ENCODE assay signal across 33 cellular contexts in the genomic region with DNA sequence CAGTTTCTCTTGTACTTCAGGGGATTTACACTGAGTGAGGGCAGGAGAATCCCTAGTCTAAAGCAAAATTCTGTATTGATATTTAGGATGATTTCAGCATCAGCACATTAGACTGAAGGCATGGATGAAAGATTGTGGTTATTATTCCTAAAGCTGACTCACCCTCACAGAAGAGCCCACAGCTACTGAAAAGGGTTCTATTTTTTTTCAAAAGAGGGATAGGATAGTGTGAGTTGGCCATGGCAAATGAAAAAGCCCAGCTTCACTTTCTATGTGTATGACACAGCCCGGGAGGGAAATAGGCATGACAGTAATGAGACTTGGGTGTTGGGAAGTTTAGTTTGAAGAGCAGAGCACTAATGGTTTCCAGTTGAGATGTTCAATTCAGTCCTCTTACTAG.
DNase-seq lines count a peak whose midpoint lies in the region; ATAC-seq, FAIRE-seq and TF ChIP-seq lines count a peak whose summit lies in the region.
"Had no signal": no experiment of that assay in that cellular context is flagged by ENCODE, and none has a peak within 500 bp of the region (broad histone marks: within the 10 kb centered on the region; RNA-seq: fewer than 3 reads in every experiment).

No MANE protein-coding gene starts in this region.

- no peak for DNase-seq in activated CD4-positive, alpha-beta T cell treated with anti-CD3 and anti-CD28 coated beads for 36 hours
- no peak for DNase-seq in activated CD4-positive, alpha-beta T cell treated with anti-CD3 and anti-CD28 coated beads, Interleukin-2, amount 10 ng/mL, durations not matched to agents 24 days and 14 days
- DNase-seq in MM.1S: no peak
- peak in 1 of 2 donors; percentile 58 for DNase-seq in foreskin keratinocyte
- peak; percentile 26 for DNase-seq in urothelium cell line (ENCODE audit: low spot score)
- no peak for DNase-seq in midbrain (lab: John Stamatoyannopoulos, UW)
- no peak for DNase-seq in NCI-H2171 treated with DMSO at 0.1 percent for 48 hours (lab: John Stamatoyannopoulos, UW)
- DNase-seq in left ventricle myocardium inferior: no peak
- DNase-seq: 8988T; activated CD4-positive, alpha-beta T cell treated with anti-CD3 and anti-CD28 coated beads, Interleukin-2, amount 10 ng/mL, durations not matched to agents 7 days and 5 days; activated T-cell treated with anti-CD3 and anti-CD28 coated beads, Interleukin-2, amount 50 U/mL, for 48 hours; caudate nucleus; CD4-positive, alpha-beta memory T cell; endodermal cell; foreskin melanocyte; GF-D8; KG1; left cardiac atrium; NCI-H1436 treated with DMSO at 0.1 percent for 48 hours; NCI-H446 treated with DMSO at 0.1 percent for 48 hours; NK-92 treated with Interleukin-12 subunit alpha and Interleukin-12 subunit beta, amount 100 ng/mL, for 24 hours; psoas muscle; SIG-M5; stimulated activated naive CD4-positive, alpha-beta T cell treated with Interleukin-2 at 50 U/mL for 16 hours; SW 1271; T1000; uterus; WERI-Rb-1 had no signal

- H3K9me2 ChIP-seq in MM.1S (replicated peaks; ENCODE audit: insufficient read depth, low read length): no peaks in the 10 kb centered on the region

- no peaks in the 10 kb centered on the region for H3K4me1 Mint-ChIP-seq in activated CD4-positive, alpha-beta T cell treated with anti-CD3 and anti-CD28 coated beads for 36 hours
- H3K4me1 Mint-ChIP-seq in activated CD4-positive, alpha-beta T cell treated with anti-CD3 and anti-CD28 coated beads, Interleukin-2, amount 10 ng/mL, durations not matched to agents 24 days and 14 days: no peaks in the 10 kb centered on the region
- H3K4me1 Mint-ChIP-seq: activated CD4-positive, alpha-beta T cell treated with anti-CD3 and anti-CD28 coated beads, Interleukin-2, amount 10 ng/mL, durations not matched to agents 7 days and 5 days; activated naive CD4-positive, alpha-beta T cell treated with anti-CD3 and anti-CD28 coated beads, Interleukin-2, amount 50 U/mL, for 24 hours; CD4-positive, alpha-beta memory T cell had no signal

- H4K20me1 ChIP-seq in MM.1S (ENCODE audit: insufficient read depth, low read length): no peaks in the 10 kb centered on the region

- no peak overlapping the region for H3K27ac Mint-ChIP-seq in activated CD4-positive, alpha-beta T cell treated with anti-CD3 and anti-CD28 coated beads for 36 hours
- H3K27ac Mint-ChIP-seq in activated CD4-positive, alpha-beta T cell treated with anti-CD3 and anti-CD28 coated beads, Interleukin-2, amount 10 ng/mL, durations not matched to agents 24 days and 14 days: no peak overlapping the region
- H3K27ac Mint-ChIP-seq: activated CD4-positive, alpha-beta T cell treated with anti-CD3 and anti-CD28 coated beads, Interleukin-2, amount 10 ng/mL, durations not matched to agents 7 days and 5 days; activated naive CD4-positive, alpha-beta T cell treated with anti-CD3 and anti-CD28 coated beads, Interleukin-2, amount 50 U/mL, for 24 hours; CD4-positive, alpha-beta memory T cell; endodermal cell had no signal

- H3K36me3 Mint-ChIP-seq in activated CD4-positive, alpha-beta T cell treated with anti-CD3 and anti-CD28 coated beads for 36 hours (ENCODE audit: low read depth): no peaks in the 10 kb centered on the region
- H3K36me3 Mint-ChIP-seq in activated CD4-positive, alpha-beta T cell treated with anti-CD3 and anti-CD28 coated beads, Interleukin-2, amount 10 ng/mL, durations not matched to agents 24 days and 14 days (ENCODE audit: low read depth): no peaks in the 10 kb centered on the region
- H3K36me3 Mint-ChIP-seq: activated naive CD4-positive, alpha-beta T cell treated with anti-CD3 and anti-CD28 coated beads, Interleukin-2, amount 50 U/mL, for 24 hours; CD4-positive, alpha-beta memory T cell had no signal

- H3K9me3 ChIP-seq in MM.1S (replicated peaks; ENCODE audit: insufficient read depth, low read length) (no peaks in the 10 kb centered on the region), left ventricle myocardium inferior (replicated peaks) (no peaks in the 10 kb centered on the region)
- H3K9me3 ChIP-seq: esophagus muscularis mucosa, psoas muscle, thoracic aorta, uterus had no signal

- no peaks in the 10 kb centered on the region for H3F3A ChIP-seq in MM.1S (ENCODE audit: insufficient read depth, low read length)

- no peak for TF ChIP-seq CTCF in MM.1S (IDR thresholded peaks at IDR 0.05; ENCODE audit: low read length)
- TF ChIP-seq CTCF in foreskin keratinocyte (conservative IDR thresholded peaks at IDR 0.05): no peak
- TF ChIP-seq CTCF in left ventricle myocardium inferior (IDR thresholded peaks at IDR 0.05; ENCODE audit: borderline replicate concordance): no peak

- no peaks in the 10 kb centered on the region for H3K27me3 ChIP-seq in MM.1S (replicated peaks; ENCODE audit: insufficient read depth, low read length)
- H3K27me3 ChIP-seq in foreskin keratinocyte: no peaks in the 10 kb centered on the region
- H3K27me3 ChIP-seq in left ventricle myocardium inferior (ENCODE audit: low read depth): no peaks in the 10 kb centered on the region
- H3K27me3 ChIP-seq: esophagus muscularis mucosa, uterus had no signal

- peak overlapping the region; percentile 12; the same call in 1 of the 2 replicates for H3K4me2 ChIP-seq in MM.1S (ENCODE audit: low read depth, low read length)

- no peak for FAIRE-seq in urothelium cell line (lab: Jason Lieb, UNC)
- FAIRE-seq: GM18507, H54 had no signal

- intact Hi-C loops in activated CD4-positive, alpha-beta T cell treated with anti-CD3 and anti-CD28 coated beads for 36 hours (cut with DNase I, micrococcal nuclease): no loop called here
- intact Hi-C loops in activated CD4-positive, alpha-beta T cell treated with anti-CD3 and anti-CD28 coated beads, Interleukin-2, amount 10 ng/mL, durations not matched to agents 24 days and 14 days (cut with micrococcal nuclease): no loop called here
- intact Hi-C loops in left ventricle myocardium inferior (cut with micrococcal nuclease): no loop called here

- H3K9ac ChIP-seq in MM.1S (ENCODE audit: low read length): peak overlapping the region; percentile 18; the same call in 1 of the 2 replicates

- H3K4me3 Mint-ChIP-seq in activated CD4-positive, alpha-beta T cell treated with anti-CD3 and anti-CD28 coated beads for 36 hours: no peak overlapping the region
- no peak overlapping the region for H3K4me3 Mint-ChIP-seq in activated CD4-positive, alpha-beta T cell treated with anti-CD3 and anti-CD28 coated beads, Interleukin-2, amount 10 ng/mL, durations not matched to agents 24 days and 14 days
- H3K4me3 Mint-ChIP-seq: activated CD4-positive, alpha-beta T cell treated with anti-CD3 and anti-CD28 coated beads, Interleukin-2, amount 10 ng/mL, durations not matched to agents 7 days and 5 days; activated naive CD4-positive, alpha-beta T cell treated with anti-CD3 and anti-CD28 coated beads, Interleukin-2, amount 50 U/mL, for 24 hours; CD4-positive, alpha-beta memory T cell; endodermal cell had no signal

- ATAC-seq in activated CD4-positive, alpha-beta T cell treated with anti-CD3 and anti-CD28 coated beads for 36 hours: peak; percentile 26
- ATAC-seq in foreskin keratinocyte: peak; percentile 83
- ATAC-seq: left cardiac atrium, psoas muscle had no signal

- H3K4me3 ChIP-seq in MM.1S (ENCODE audit: low read length): no peak overlapping the region
- H3K4me3 ChIP-seq in left ventricle myocardium inferior: no peak overlapping the region
- H3K4me3 ChIP-seq: esophagus muscularis mucosa, psoas muscle, thoracic aorta, uterus had no signal

- H3K4me1 ChIP-seq in MM.1S (ENCODE audit: low read length) (peaks cover 40% of the 10 kb centered on the region), foreskin keratinocyte (peaks cover 29% of the 10 kb centered on the region), left ventricle myocardium inferior (peaks cover 16% of the 10 kb centered on the region)
- H3K4me1 ChIP-seq: uterus had no signal

- H3K27me3 Mint-ChIP-seq in activated CD4-positive, alpha-beta T cell treated with anti-CD3 and anti-CD28 coated beads for 36 hours: peaks cover 2% of the 10 kb centered on the region
- peaks cover 3% of the 10 kb centered on the region for H3K27me3 Mint-ChIP-seq in activated CD4-positive, alpha-beta T cell treated with anti-CD3 and anti-CD28 coated beads, Interleukin-2, amount 10 ng/mL, durations not matched to agents 24 days and 14 days

- no peak overlapping the region for H2AFZ ChIP-seq in MM.1S (ENCODE audit: low read length)

- CTCF ChIA-PET in activated CD4-positive, alpha-beta T cell treated with anti-CD3 and anti-CD28 coated beads for 36 hours (lab: Charles Lee): no interaction called here

- H3K27ac ChIP-seq in MM.1S (ENCODE audit: low read length) (peak overlapping the region; percentile 59; the same call in 1 of the 2 replicates), foreskin keratinocyte (peak overlapping the region; percentile 61), left ventricle myocardium inferior (replicated peaks) (no peak overlapping the region)
- H3K27ac ChIP-seq: esophagus muscularis mucosa, psoas muscle, thoracic aorta, uterus, WERI-Rb-1 had no signal

- H3K36me3 ChIP-seq in MM.1S (replicated peaks; ENCODE audit: insufficient read depth, low read length) (no peaks in the 10 kb centered on the region), left ventricle myocardium inferior (no peaks in the 10 kb centered on the region)
- H3K36me3 ChIP-seq: esophagus muscularis mucosa, thoracic aorta, uterus, WERI-Rb-1 had no signal

- peaks cover 27% of the 10 kb centered on the region; the same call in 1 of the 2 replicates for H3K79me2 ChIP-seq in MM.1S (ENCODE audit: low read length)

- H3K9me3 Mint-ChIP-seq in activated CD4-positive, alpha-beta T cell treated with anti-CD3 and anti-CD28 coated beads for 36 hours (ENCODE audit: low read depth): no peaks in the 10 kb centered on the region
- H3K9me3 Mint-ChIP-seq in activated CD4-positive, alpha-beta T cell treated with anti-CD3 and anti-CD28 coated beads, Interleukin-2, amount 10 ng/mL, durations not matched to agents 24 days and 14 days: no peaks in the 10 kb centered on the region
- H3K9me3 Mint-ChIP-seq: activated CD4-positive, alpha-beta T cell treated with anti-CD3 and anti-CD28 coated beads, Interleukin-2, amount 10 ng/mL, durations not matched to agents 7 days and 5 days; activated naive CD4-positive, alpha-beta T cell treated with anti-CD3 and anti-CD28 coated beads, Interleukin-2, amount 50 U/mL, for 24 hours; CD4-positive, alpha-beta memory T cell; endodermal cell had no signal

- POLR2A ChIA-PET in activated CD4-positive, alpha-beta T cell treated with anti-CD3 and anti-CD28 coated beads for 36 hours (lab: Charles Lee): no interaction called here
